ENCODE assay signal across 9 cellular contexts in genomic region chr20:19964289-19965263, GRCh38. TPM values are rescaled to one million over a fixed set of nuclear protein-coding genes. Genes with fewer than 3 reads are reported as not detected.
DNase-seq lines count a peak whose midpoint lies in the region; ATAC-seq, FAIRE-seq and TF ChIP-seq lines count a peak whose summit lies in the region.
"Had no signal": no experiment of that assay in that cellular context is flagged by ENCODE, and none has a peak within 500 bp of the region (broad histone marks: within the 10 kb centered on the region; RNA-seq: fewer than 3 reads in every experiment).

No MANE protein-coding gene starts in this region.

- TF ChIP-seq CTCF in endothelial cell of umbilical vein (IDR thresholded peaks at IDR 0.05; ENCODE audit: extremely low read depth in 1 of 2, insufficient read depth in 1 of 2, low read depth in 1 of 2, low read length in 2 of 2) (no peak), GM20000 (IDR thresholded peaks at IDR 0.05; ENCODE audit: extremely low read depth, missing control alignments) (no peak)

- no peak overlapping the region for H3K9ac ChIP-seq in endothelial cell of umbilical vein (replicated peaks; ENCODE audit: extremely low read depth, insufficient read depth, low read length)
- H3K9ac ChIP-seq in mucosa of stomach (ENCODE audit: low read length): peak overlapping the region; percentile 18

- no peak for FAIRE-seq in endothelial cell of umbilical vein (lab: Jason Lieb, UNC)

- no peaks in the 10 kb centered on the region for H3K27me3 ChIP-seq in endothelial cell of umbilical vein (ENCODE audit: control insufficient read depth in 2 of 2, insufficient read depth in 2 of 2, low read length in 2 of 2)
- H3K27me3 ChIP-seq in mucosa of stomach (ENCODE audit: control insufficient read depth, insufficient read depth, low read length): no peaks in the 10 kb centered on the region

- no peak overlapping the region for H3K4me2 ChIP-seq in endothelial cell of umbilical vein (ENCODE audit: insufficient read depth, low read length)

- POLR2A ChIA-PET in endothelial cell of umbilical vein (lab: Charles Lee): no interaction called here

- CTCF ChIA-PET in endothelial cell of umbilical vein (lab: Charles Lee): interaction anchor here (1.4 kb wide), 1 partner anchor 9 kb away, joined by 3 read pairs; no protein-coding TSS in a partner anchor

- TF ChIP-seq POLR2A in endothelial cell of umbilical vein (IDR thresholded peaks at IDR 0.05; ENCODE audit: low read depth, low read length): no peak

- H3K27ac ChIP-seq in endothelial cell of umbilical vein (ENCODE audit: insufficient read depth, low read depth, low read length): no peak overlapping the region

- H3K9me1 ChIP-seq in endothelial cell of umbilical vein (replicated peaks; ENCODE audit: control insufficient read depth, extremely low read depth, insufficient read depth, low read length): no peaks in the 10 kb centered on the region

- DNase-seq in Ammon's horn (ENCODE audit: low spot score) (peak; percentile 49), NCI-H1694 treated with DMSO at 0.1 percent for 48 hours (lab: John Stamatoyannopoulos, UW) (peak; percentile 5), endothelial cell of umbilical vein (ENCODE audit: low read depth, low spot score) (peak; percentile 54), NCI-H1048 (lab: John Stamatoyannopoulos, UW) (no peak), GM20000 (ENCODE audit: low spot score) (no peak)
- DNase-seq in stimulated activated CD4-positive, alpha-beta T cell treated with anti-CD3 and anti-CD28 coated beads, Interleukin-1b, Interleukin-23, amount 100 ng/mL, for 48 hours: no peak
- DNase-seq: NCI-H1105 treated with DMSO at 0.1 percent for 48 hours had no signal

- no peaks in the 10 kb centered on the region for H3K79me2 ChIP-seq in endothelial cell of umbilical vein (ENCODE audit: control insufficient read depth, insufficient read depth, low read length)

- H3K4me1 ChIP-seq in endothelial cell of umbilical vein (ENCODE audit: control insufficient read depth, extremely low read depth, insufficient read depth, low read length) (no peaks in the 10 kb centered on the region), mucosa of stomach (ENCODE audit: control insufficient read depth, insufficient read depth, low read length) (peaks cover 46% of the 10 kb centered on the region)

- no TSS peak for BruUV-seq in endothelial cell of umbilical vein (replicated peaks; lab: Mats Ljungman, UMichigan)

- peaks cover 11 to 50% of the 10 kb centered on the region in 2 experiments for H3K36me3 ChIP-seq in endothelial cell of umbilical vein (ENCODE audit: control insufficient read depth in 2 of 2, extremely low read depth in 1 of 2, insufficient read depth in 2 of 2, low read length in 2 of 2)
- peaks cover 8% of the 10 kb centered on the region for H3K36me3 ChIP-seq in mucosa of stomach (ENCODE audit: control insufficient read depth, insufficient read depth, low read length)

- no peaks in the 10 kb centered on the region for H3K9me3 ChIP-seq in endothelial cell of umbilical vein (replicated peaks; ENCODE audit: control insufficient read depth, insufficient read depth, low read length)
- no peaks in the 10 kb centered on the region for H3K9me3 ChIP-seq in mucosa of stomach (ENCODE audit: control insufficient read depth, low read length)

- intact Hi-C loops in endothelial cell of umbilical vein (cut with micrococcal nuclease): no loop called here

- H2AFZ ChIP-seq in endothelial cell of umbilical vein (ENCODE audit: low read depth, low read length): no peak overlapping the region

- H3K4me3 ChIP-seq in endothelial cell of umbilical vein (replicated peaks in 1 of 3; ENCODE audit: insufficient read depth in 1 of 3, low read depth in 1 of 3, low read length in 3 of 3) (no peak overlapping the region), mucosa of stomach (ENCODE audit: low read length) (no peak overlapping the region)

- dilution Hi-C loops in endothelial cell of umbilical vein (cut with MboI; ENCODE audit: extremely low pct_ligation_motif_present, low sequenced_read_pairs): no loop called here

- ATAC-seq in HG02759 (IDR thresholded peaks at IDR 0.05; ENCODE audit: unreplicated experiment): no peak

- no peaks in the 10 kb centered on the region for H4K20me1 ChIP-seq in endothelial cell of umbilical vein (replicated peaks; ENCODE audit: control insufficient read depth, extremely low read depth, insufficient read depth, low read length)

TF ChIP-seq in endothelial cell of umbilical vein, 7 proteins besides CTCF, POLR2A, EP300 and RAD21:
- TF ChIP-seq EZH2 (IDR thresholded peaks at IDR 0.05; ENCODE audit: borderline replicate concordance, low read depth, low read length, severe bottlenecking) (no peak), MYC (IDR thresholded peaks at IDR 0.05; ENCODE audit: low read depth, low read length) (no peak), JUN (IDR thresholded peaks at IDR 0.05; ENCODE audit: borderline replicate concordance, insufficient read depth, insufficient read length, low read depth) (no peak), GATA2 (IDR thresholded peaks at IDR 0.05; ENCODE audit: insufficient read depth, insufficient read length, low read depth, low read length) (no peak), FOS (IDR thresholded peaks at IDR 0.05; ENCODE audit: borderline replicate concordance, insufficient read depth, low read length) (no peak), POLR2AphosphoS5 (IDR thresholded peaks at IDR 0.05; ENCODE audit: insufficient read depth, low read depth, low read length) (no peak)
- TF ChIP-seq, protein P1, sequence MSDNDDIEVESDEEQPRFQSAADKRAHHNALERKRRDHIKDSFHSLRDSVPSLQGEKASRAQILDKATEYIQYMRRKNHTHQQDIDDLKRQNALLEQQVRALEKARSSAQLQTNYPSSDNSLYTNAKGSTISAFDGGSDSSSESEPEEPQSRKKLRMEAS (IDR thresholded peaks at IDR 0.05; ENCODE audit: insufficient read depth, insufficient read length): no peak

RNA-seq across cellular contexts. Expression of gene NAA20, which starts 52.6 kb away (rescaled TPM):
- total RNA-seq in endothelial cell of umbilical vein: 73.4 and 77.3 TPM in 2 replicates
- 41.8 and 48.6 TPM in 2 replicates for polyA plus RNA-seq in endothelial cell of umbilical vein
- polyA plus RNA-seq in endothelial cell of umbilical vein (2011; cell fraction: cytosol; rRNA removed): 60.3 and 60.5 TPM in 2 replicates
- 24.9 and 32.6 TPM in 2 replicates for polyA plus RNA-seq in endothelial cell of umbilical vein (2011; cell fraction: nucleus; rRNA removed)
- 78.1 and 122 TPM in 2 replicates for polyA plus RNA-seq in endothelial cell of umbilical vein (2012)
- 26.9 and 38.6 TPM in 2 replicates for polyA minus RNA-seq in endothelial cell of umbilical vein
- 16.4 TPM for polyA minus RNA-seq in endothelial cell of umbilical vein (2011; cell fraction: cytosol; rRNA and poly(A)+ RNA removed)
- 24.4 and 25.2 TPM in 2 replicates for polyA minus RNA-seq in endothelial cell of umbilical vein (2011; cell fraction: nucleus; rRNA and poly(A)+ RNA removed)

Comparison
In these comparisons a context has a peak if more than half of its experiments do, and no peak if none do; other contexts are left out.
1. DNase-seq: peak in Ammon's horn (single experiment), NCI-H1694 treated with DMSO at 0.1 percent for 48 hours (single experiment) and endothelial cell of umbilical vein (single experiment); none in NCI-H1048 (single experiment), stimulated activated CD4-positive, alpha-beta T cell treated with anti-CD3 and anti-CD28 coated beads, Interleukin-1b, Interleukin-23, amount 100 ng/mL, for 48 hours (single experiment) and GM20000 (single experiment).